In the genomic region with DNA sequence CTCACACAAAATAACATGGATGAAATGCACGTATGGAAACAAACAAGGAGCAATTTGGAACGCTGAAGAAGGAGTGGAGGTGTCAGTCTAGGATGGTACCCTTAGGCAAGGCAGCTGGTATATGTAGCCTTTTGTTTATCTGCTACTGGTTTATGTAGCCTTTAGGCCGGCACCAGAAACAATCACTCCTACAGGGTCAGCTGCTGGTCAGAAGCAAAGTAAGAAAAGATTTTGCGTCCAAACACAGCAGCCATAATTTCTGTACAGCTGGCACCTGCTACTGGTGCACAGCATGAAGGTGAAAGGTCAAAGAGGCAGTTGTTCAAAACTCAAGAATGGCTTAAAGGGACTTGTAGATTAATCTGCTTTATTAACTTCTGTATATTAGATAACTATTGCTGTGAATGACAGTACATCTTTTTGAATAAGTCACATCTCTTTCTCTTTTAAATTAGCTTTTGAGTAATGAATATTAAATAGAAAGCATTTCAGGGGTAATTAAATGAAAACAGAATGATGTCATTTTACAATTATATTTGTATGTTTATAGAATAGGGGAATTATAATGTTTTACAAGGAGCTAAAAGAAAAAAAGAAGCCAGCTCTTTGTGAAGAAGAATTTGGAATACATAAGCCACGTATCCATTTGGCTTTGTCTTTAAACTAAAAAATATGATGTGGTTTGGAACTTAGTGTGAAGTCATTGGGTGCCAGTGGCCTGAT, we compare ENCODE assay signal across 17 cellular contexts. TPM values are rescaled to one million over a fixed set of nuclear protein-coding genes. Genes with fewer than 3 reads are reported as not detected.
"Had no signal": no experiment of that assay in that cellular context is flagged by ENCODE, and none has a peak within 500 bp of the region (broad histone marks: within the 10 kb centered on the region; RNA-seq: fewer than 3 reads in every experiment).

No MANE protein-coding gene starts in this region.

- H3K27ac ChIP-seq: ascending aorta, breast epithelium, foreskin keratinocyte, psoas muscle, sigmoid colon, thyroid gland had no signal

- FAIRE-seq: urothelium cell line had no signal

- H3K4me3 ChIP-seq: ascending aorta, breast epithelium, lung, psoas muscle, sigmoid colon, thyroid gland had no signal

- H3K27me3 ChIP-seq: ascending aorta, breast epithelium, foreskin keratinocyte, sigmoid colon, thyroid gland had no signal

- H3K36me3 ChIP-seq: ascending aorta, breast epithelium, sigmoid colon, thyroid gland had no signal

- DNase-seq: activated CD4-positive, alpha-beta T cell treated with anti-CD3 and anti-CD28 coated beads, Interleukin-2, amount 10 ng/mL, durations not matched to agents 7 days and 5 days; activated CD8-positive, alpha-beta memory T cell treated with anti-CD3 and anti-CD28 coated beads, Interleukin-2, amount 50 U/mL, for 48 hours; activated naive CD4-positive, alpha-beta T cell; activated naive CD8-positive, alpha-beta T cell treated with anti-CD3 and anti-CD28 coated beads, Interleukin-2, amount 50 U/mL, for 24 hours; cerebellar nuclear complex; effector CD8-positive, alpha-beta T cell; foreskin keratinocyte; psoas muscle; sigmoid colon; stimulated activated CD4-positive, alpha-beta T cell treated with anti-CD3 and anti-CD28 coated beads, Interleukin-2, amount 100 ng/mL, for 24 hours; thyroid gland had no signal

- H3K9me3 ChIP-seq: ascending aorta, breast epithelium, psoas muscle, sigmoid colon, thyroid gland had no signal

- H3K4me1 ChIP-seq: ascending aorta, breast epithelium, foreskin keratinocyte, psoas muscle, sigmoid colon, thyroid gland had no signal

RNA-seq across cellular contexts. Expression of a gene that starts 33.1 kb away (rescaled TPM):
- total RNA-seq: activated CD4-positive, alpha-beta T cell treated with anti-CD3 and anti-CD28 coated beads, Interleukin-2, amount 10 ng/mL, durations not matched to agents 7 days and 5 days; ascending aorta; breast epithelium; foreskin keratinocyte; lung; mesothelial cell of epicardium; osteoblast; psoas muscle; sigmoid colon; thyroid gland had no signal
